In genomic region chr1:37392051-37392450, GRCh38 we compare ENCODE assay signal across 1 cellular context.
TF ChIP-seq lines count a peak whose summit lies in the region.

No MANE protein-coding gene starts in this region.

TF ChIP-seq in IMR-90, 13 proteins besides CTCF, POLR2A, EP300 and RAD21 (continued from another document):
- TF ChIP-seq, protein P1, sequence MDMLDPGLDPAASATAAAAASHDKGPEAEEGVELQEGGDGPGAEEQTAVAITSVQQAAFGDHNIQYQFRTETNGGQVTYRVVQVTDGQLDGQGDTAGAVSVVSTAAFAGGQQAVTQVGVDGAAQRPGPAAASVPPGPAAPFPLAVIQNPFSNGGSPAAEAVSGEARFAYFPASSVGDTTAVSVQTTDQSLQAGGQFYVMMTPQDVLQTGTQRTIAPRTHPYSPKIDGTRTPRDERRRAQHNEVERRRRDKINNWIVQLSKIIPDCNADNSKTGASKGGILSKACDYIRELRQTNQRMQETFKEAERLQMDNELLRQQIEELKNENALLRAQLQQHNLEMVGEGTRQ (IDR thresholded peaks at IDR 0.05; ENCODE audit: low read depth, low read length) = no peak
- TF ChIP-seq SMC3 (IDR thresholded peaks at IDR 0.05; ENCODE audit: low read depth, low read length) (no peak), NFE2L2 (IDR thresholded peaks at IDR 0.05; ENCODE audit: low read depth, low read length) (no peak), RCOR1 (IDR thresholded peaks at IDR 0.05; ENCODE audit: insufficient replicate concordance, low read length) (no peak), BHLHE40 (IDR thresholded peaks at IDR 0.05; ENCODE audit: low read depth, low read length) (no peak), MAFK (IDR thresholded peaks at IDR 0.05; ENCODE audit: low read depth, low read length) (no peak), MXI1 (IDR thresholded peaks at IDR 0.05; ENCODE audit: borderline replicate concordance, low read depth, low read length) (no peak)
